8 cellular contexts compared by ENCODE assay signal in genomic region chr3:39150803-39151631, GRCh38. TPM values are rescaled to one million over a fixed set of nuclear protein-coding genes. Genes with fewer than 3 reads are reported as not detected.
DNase-seq lines count a peak whose midpoint lies in the region; ATAC-seq and TF ChIP-seq lines count a peak whose summit lies in the region.

No MANE protein-coding gene starts in this region.

- peak; percentile 9 for DNase-seq in NCI-H2227 (lab: John Stamatoyannopoulos, UW; ENCODE audit: unreplicated experiment)
- DNase-seq in NCI-H2227 treated with DMSO at 0.1 percent for 48 hours (lab: John Stamatoyannopoulos, UW) = no peak
- DNase-seq in SK-MEL-5 (ENCODE audit: low read depth, low spot score) = peak; percentile 51
- peak; percentile 98 for DNase-seq in astrocyte of the spinal cord (ENCODE audit: low read depth, low spot score)
- peak; percentile 95 for DNase-seq in hepatocyte (ENCODE audit: low spot score)
- DNase-seq in pulmonary artery endothelial cell (ENCODE audit: low read depth, low spot score) = peak; percentile 85
- DNase-seq in GM20000 (ENCODE audit: low spot score) = no peak

- no peak overlapping the region for H2AFZ ChIP-seq in hepatocyte

- 15% methylated on average over 9 of the region's 9 CpGs for WGBS in hepatocyte (ENCODE audit: low lambda C conversion rate, missing lambda C conversion rate)

- peaks cover under 1% of the 10 kb centered on the region for H3K36me3 ChIP-seq in hepatocyte (replicated peaks; ENCODE audit: insufficient read depth, low read depth)

- H4K20me1 ChIP-seq in hepatocyte (ENCODE audit: insufficient read depth, poor library complexity, severe bottlenecking) = peaks cover 62% of the 10 kb centered on the region

- no peaks in the 10 kb centered on the region for H3K27me3 ChIP-seq in hepatocyte

- peaks cover 77% of the 10 kb centered on the region for H3K4me1 ChIP-seq in hepatocyte (ENCODE audit: insufficient read depth)

- TF ChIP-seq CTCF in astrocyte of the spinal cord (IDR thresholded peaks at IDR 0.05; ENCODE audit: low read depth, low read length) (no peak), hepatocyte (IDR thresholded peaks at IDR 0.05; ENCODE audit: poor library complexity) (no peak), GM20000 (IDR thresholded peaks at IDR 0.05; ENCODE audit: extremely low read depth, missing control alignments) (no peak)

- no peaks in the 10 kb centered on the region for H3K9me3 ChIP-seq in hepatocyte (ENCODE audit: low read depth)

- H3K4me3 ChIP-seq in astrocyte of the spinal cord (ENCODE audit: low read depth, low read length) (peak overlapping the region; percentile 61), hepatocyte (peak overlapping the region; percentile 100)

- ATAC-seq in HG03097 (IDR thresholded peaks at IDR 0.05; ENCODE audit: low FRiP score, unreplicated experiment) = no peak

- in situ Hi-C loops in SK-MEL-5 (cut with HindIII; ENCODE audit: low pct_unique_long_range_greater_than_20kb, low sequenced_read_pairs) (no loop called here), astrocyte of the spinal cord (cut with HindIII; ENCODE audit: low sequenced_read_pairs) (no loop called here)

- peak overlapping the region; percentile 100 for H3K27ac ChIP-seq in hepatocyte

- peaks cover 66% of the 10 kb centered on the region for H3K79me2 ChIP-seq in hepatocyte

- no peaks in the 10 kb centered on the region for H3K9me2 ChIP-seq in hepatocyte (replicated peaks; ENCODE audit: insufficient read depth)

- H3K4me2 ChIP-seq in hepatocyte = peak overlapping the region; percentile 95

RNA-seq across cellular contexts. Expression of gene CSRNP1, which starts 2.4 kb away (rescaled TPM):
- total RNA-seq in SK-MEL-5 (2014; rRNA removed; shearing (Covaris generic)) = 4.2 and 5.2 TPM in 2 replicates
- polyA plus RNA-seq in SK-MEL-5 (2015; cell fraction: cytosol; rRNA removed) = 5.6 and 6.8 TPM in 2 replicates
- 5.8 and 6.8 TPM in 2 replicates for polyA plus RNA-seq in SK-MEL-5 (2015; cell fraction: nucleus; rRNA removed)
- 71.6 and 78.7 TPM in 2 replicates for total RNA-seq in hepatocyte
- 112 and 115 TPM in 2 replicates for polyA plus RNA-seq in hepatocyte
- 18.7 and 22.2 TPM in 2 replicates for total RNA-seq in pulmonary artery endothelial cell

RNA-seq across cellular contexts. Expression of gene XIRP1, which starts 41.4 kb away (rescaled TPM):
- 0.03 TPM in 1 of 2 replicates, not detected in the other for total RNA-seq in SK-MEL-5 (2014; rRNA removed; shearing (Covaris generic))
- not detected in 2 replicates for polyA plus RNA-seq in SK-MEL-5 (2015; cell fraction: cytosol; rRNA removed)
- polyA plus RNA-seq in SK-MEL-5 (2015; cell fraction: nucleus; rRNA removed) = not detected in 2 replicates
- total RNA-seq in hepatocyte (0.10 TPM in 1 of 2 replicates, not detected in the other), pulmonary artery endothelial cell (not detected in 2 replicates)
- 1.4 TPM in 1 of 2 replicates, not detected in the other for polyA plus RNA-seq in hepatocyte

RNA-seq across cellular contexts. Expression of gene TTC21A, which starts 43.5 kb away (rescaled TPM):
- total RNA-seq in SK-MEL-5 (2014; rRNA removed; shearing (Covaris generic)) = 0.95 and 1.7 TPM in 2 replicates
- 1.2 and 2.6 TPM in 2 replicates for polyA plus RNA-seq in SK-MEL-5 (2015; cell fraction: cytosol; rRNA removed)
- 29.1 and 31.5 TPM in 2 replicates for polyA plus RNA-seq in SK-MEL-5 (2015; cell fraction: nucleus; rRNA removed)
- total RNA-seq in hepatocyte = 1.2 and 3.7 TPM in 2 replicates
- polyA plus RNA-seq in hepatocyte = 6.5 and 7.6 TPM in 2 replicates
- 0.86 and 0.99 TPM in 2 replicates for total RNA-seq in pulmonary artery endothelial cell

RNA-seq across cellular contexts. Expression of gene GORASP1, which starts 43.6 kb away (rescaled TPM):
- 56.8 and 58.2 TPM in 2 replicates for total RNA-seq in SK-MEL-5 (2014; rRNA removed; shearing (Covaris generic))
- 56.3 and 62.0 TPM in 2 replicates for polyA plus RNA-seq in SK-MEL-5 (2015; cell fraction: cytosol; rRNA removed)
- polyA plus RNA-seq in SK-MEL-5 (2015; cell fraction: nucleus; rRNA removed) = 317 and 364 TPM in 2 replicates
- total RNA-seq in hepatocyte (38.0 and 48.6 TPM in 2 replicates), pulmonary artery endothelial cell (39.0 and 44.8 TPM in 2 replicates)
- 42.0 and 49.0 TPM in 2 replicates for polyA plus RNA-seq in hepatocyte

Comparison
In these comparisons a context has a peak if more than half of its experiments do, and no peak if none do; other contexts are left out.
1. DNase-seq: peak in NCI-H2227 (single experiment), SK-MEL-5 (single experiment), astrocyte of the spinal cord (single experiment), hepatocyte (single experiment) and pulmonary artery endothelial cell (single experiment); none in NCI-H2227 treated with DMSO at 0.1 percent for 48 hours (single experiment) and GM20000 (single experiment).